In the genomic region with DNA sequence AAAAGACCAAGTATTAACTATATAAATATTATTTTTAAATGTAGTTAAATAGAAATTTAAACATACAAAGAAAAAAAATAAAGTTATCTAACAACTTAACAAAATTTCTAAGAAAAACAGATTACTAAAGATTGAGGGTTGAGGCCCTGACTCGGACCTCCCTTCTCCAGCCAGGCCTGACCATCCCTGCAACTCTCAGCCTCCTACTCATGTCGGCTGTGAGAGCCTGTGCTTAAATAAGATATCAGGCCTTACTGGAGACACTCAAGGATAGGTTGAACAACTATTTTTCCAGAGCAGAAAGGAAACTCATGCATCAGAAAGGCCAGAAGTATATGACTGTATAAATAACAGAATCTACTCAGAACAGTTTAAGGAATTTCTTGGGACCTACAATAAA, we compare ENCODE assay signal across 1 cellular context.
TF ChIP-seq lines count a peak whose summit lies in the region.

No MANE protein-coding gene starts in this region.

TF ChIP-seq in K562, 482 proteins besides CTCF, POLR2A, EP300 and RAD21 (continued from another document):
- TF ChIP-seq U2AF1 (optimal IDR thresholded peaks at IDR 0.05; ENCODE audit: low read depth, low read length), result no peak
- no peak for TF ChIP-seq YY1 (IDR thresholded peaks at IDR 0.05; ENCODE audit: borderline replicate concordance in 1 of 3, control insufficient read depth in 1 of 3, extremely low read depth in 1 of 3, insufficient read depth in 3 of 3, insufficient read length in 1 of 3, insufficient replicate concordance in 2 of 3, low read depth in 1 of 3, low read length in 2 of 3)
- no peak for TF ChIP-seq ELF1 (tag; IDR thresholded peaks at IDR 0.05)
- TF ChIP-seq DACH1 (IDR thresholded peaks at IDR 0.05; ENCODE audit: partially characterized antibody), result no peak
- no peak for TF ChIP-seq GMEB1 (CRISPR knock-in tag; IDR thresholded peaks at IDR 0.05)
